8 cellular contexts compared by ENCODE assay signal in the genomic region with DNA sequence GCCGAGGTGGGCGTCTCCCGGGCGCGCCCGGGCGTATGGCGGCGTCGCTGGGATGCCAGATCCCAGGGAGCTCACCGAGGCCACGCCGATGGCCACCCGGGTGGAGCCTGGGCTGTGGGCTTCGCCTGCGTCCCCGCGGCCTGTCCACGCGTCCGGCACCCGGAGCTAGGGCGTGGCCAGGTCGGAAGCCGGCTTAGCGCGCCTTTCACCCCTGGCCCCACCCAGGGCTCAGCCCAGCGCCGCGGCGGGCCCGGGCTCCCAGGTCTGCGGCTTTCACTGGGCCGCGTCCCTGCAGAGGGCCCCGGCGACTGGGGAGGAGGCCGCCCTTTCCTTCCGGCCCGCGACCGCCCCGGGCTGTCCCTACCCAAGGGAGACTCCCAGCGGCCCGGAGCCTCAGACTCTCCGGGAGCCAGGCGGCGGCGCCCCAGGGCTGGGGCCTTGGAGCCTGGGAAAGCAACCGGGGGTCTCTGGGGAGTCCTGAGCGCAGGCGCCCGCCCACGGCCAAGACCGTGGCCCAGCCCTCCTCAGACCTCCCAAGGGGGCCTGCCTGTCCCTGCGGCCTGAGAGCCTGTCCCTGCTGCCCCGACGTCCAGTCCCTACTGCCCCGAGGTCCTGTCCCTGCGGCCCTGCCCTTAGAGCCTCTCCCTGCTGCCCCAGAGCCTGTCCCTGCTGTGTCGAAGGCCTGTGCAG. TPM values are rescaled to one million over a fixed set of nuclear protein-coding genes. Genes with fewer than 3 reads are reported as not detected.
DNase-seq lines count a peak whose midpoint lies in the region; ATAC-seq, FAIRE-seq and TF ChIP-seq lines count a peak whose summit lies in the region.

No MANE protein-coding gene starts in this region.

- H4K20me1 ChIP-seq in GM23248 (ENCODE audit: insufficient read depth) (no peaks in the 10 kb centered on the region), GM12878 (ENCODE audit: control insufficient read depth, insufficient read depth) (no peaks in the 10 kb centered on the region)

- H3K9me2 ChIP-seq in GM23248 (ENCODE audit: insufficient read depth), result no peaks in the 10 kb centered on the region

- H3K36me3 ChIP-seq in GM23248 (ENCODE audit: low read depth) (no peaks in the 10 kb centered on the region), GM12878 (ENCODE audit: control insufficient read depth in 2 of 2, insufficient read depth in 2 of 2, low read length in 1 of 2) (no peaks in the 10 kb centered on the region), uterus (no peaks in the 10 kb centered on the region)

- TF ChIP-seq EP300 in GM12878 (IDR thresholded peaks at IDR 0.05; ENCODE audit: borderline replicate concordance in 1 of 2, control insufficient read depth in 1 of 2, low read depth in 2 of 2, low read length in 2 of 2), result no peak

- 13 to 22% methylated on average over 28 to 52 of the region's 61 CpGs for WGBS in GM23248 (ENCODE audit: low coverage in 1 of 2, low lambda C conversion rate in 2 of 2, missing lambda C conversion rate in 2 of 2), 2 experiments
- 5% methylated on average over 44 of the region's 61 CpGs for WGBS in GM12878 (ENCODE audit: insufficient coverage, insufficient replicate concordance, low lambda C conversion rate, missing lambda C conversion rate)

- no peaks in the 10 kb centered on the region for H3K4me1 ChIP-seq in GM23248 (ENCODE audit: insufficient read depth)
- peaks cover 5% of the 10 kb centered on the region; the same call in 1 of the 2 replicates for H3K4me1 ChIP-seq in GM12878 (ENCODE audit: control insufficient read depth, insufficient read depth, low read length)
- H3K4me1 ChIP-seq in uterus, result peaks cover 0 to 4% of the 10 kb centered on the region in 2 donors

- H3K79me2 ChIP-seq in GM23248 (ENCODE audit: insufficient read depth), result no peaks in the 10 kb centered on the region
- H3K79me2 ChIP-seq in GM12878 (ENCODE audit: control insufficient read depth, insufficient read depth, low read length), result no peaks in the 10 kb centered on the region

- DNase-seq in Daoy (ENCODE audit: low read depth) (peak; percentile 17), GM23248 (peak; percentile 18), GM12878 (ENCODE audit: low read depth, low spot score) (no peak), nephron progenitor cell (no peak), uterus (no peak), pons (ENCODE audit: low spot score) (no peak), NCI-H1417 (lab: John Stamatoyannopoulos, UW) (no peak), Kasumi-1 (lab: John Stamatoyannopoulos, UW) (no peak)

- H3K9me3 ChIP-seq in GM23248 (ENCODE audit: low read depth) (no peaks in the 10 kb centered on the region), GM12878 (replicated peaks; ENCODE audit: control insufficient read depth, insufficient read depth, low read length) (peaks cover 3% of the 10 kb centered on the region; the same call in 2 of the 3 replicates), uterus (no peaks in the 10 kb centered on the region)

- peak overlapping the region; percentile 66 for H3K27ac Mint-ChIP-seq in nephron progenitor cell

- intact Hi-C loops in GM12878 (cut with micrococcal nuclease; ENCODE audit: unreplicated experiment) (loop anchor here (5.0 to 10.0 kb wide), 2 partner anchors 566 to 584 kb away; partner anchors contain the start of gene B3GNT7), uterus (cut with DNase I; ENCODE audit: low total_unique reads) (loop anchor here (5.0 kb wide), 1 partner anchor 159 kb away; no protein-coding TSS in a partner anchor)

- TF ChIP-seq POLR2A in GM12878 (IDR thresholded peaks at IDR 0.05; ENCODE audit: low read depth, low read length) (no peak), uterus (IDR thresholded peaks at IDR 0.05) (no peak)

- no peak overlapping the region for H3K4me3 Mint-ChIP-seq in nephron progenitor cell

- BruUV-seq in GM12878 (replicated peaks; lab: Mats Ljungman, UMichigan), result no TSS peak

- H3K4me2 ChIP-seq in GM23248 (ENCODE audit: unreplicated experiment), result peak overlapping the region; percentile 20
- peak overlapping the region; percentile 85 for H3K4me2 ChIP-seq in GM12878 (ENCODE audit: control insufficient read depth, insufficient read depth)

- no peak for TF ChIP-seq RAD21 in GM12878 (IDR thresholded peaks at IDR 0.05; ENCODE audit: insufficient read depth, low read depth, low read length)

- H3K4me1 Mint-ChIP-seq in nephron progenitor cell, result peaks cover 6% of the 10 kb centered on the region

- RAD21 ChIA-PET in GM12878 (lab: Charles Lee; ENCODE audit: unreplicated experiment), result no interaction called here

- H3K27ac ChIP-seq in GM23248 (no peak overlapping the region), GM12878 (ENCODE audit: control insufficient read depth, insufficient read depth) (no peak overlapping the region), uterus (no peak overlapping the region)

- H3F3A ChIP-seq in GM23248 (ENCODE audit: insufficient read depth), result peaks cover 3% of the 10 kb centered on the region; the same call in 1 of the 2 replicates

- peaks cover 3% of the 10 kb centered on the region for H3K27me3 Mint-ChIP-seq in nephron progenitor cell (ENCODE audit: low read depth, poor library complexity)

- CTCF ChIA-PET in GM12878 (lab: Yijun Ruan, JAX), result interaction anchor here (1.0 to 1.6 kb wide), 3 partner anchors 26 to 160 kb away, joined by 3 read pairs; no protein-coding TSS in a partner anchor

- in situ Hi-C loops in GM23248 (cut with MboI) (no loop called here), GM12878 (cut with MboI) (no loop called here)

- no peak for FAIRE-seq in GM12878 (lab: Jason Lieb, UNC)

- H3K9me3 Mint-ChIP-seq in nephron progenitor cell, result peaks cover 5% of the 10 kb centered on the region

- H3K27me3 ChIP-seq in GM23248 (replicated peaks; ENCODE audit: insufficient read depth), result peaks cover 34% of the 10 kb centered on the region
- H3K27me3 ChIP-seq in GM12878 (replicated peaks in 1 of 2; ENCODE audit: control insufficient read depth in 2 of 2, insufficient read depth in 2 of 2, low read length in 1 of 2), result no peaks in the 10 kb centered on the region; a peak in 1 of 4 replicates
- H3K27me3 ChIP-seq in uterus, result peaks cover 5 to 7% of the 10 kb centered on the region in 2 donors

- ATAC-seq in GM12878, result peak; percentile 78

- H3K9ac ChIP-seq in GM23248, result peak overlapping the region; percentile 11; the same call in 1 of the 2 replicates
- peak overlapping the region; percentile 42; the same call in 1 of the 2 replicates for H3K9ac ChIP-seq in GM12878 (ENCODE audit: control insufficient read depth, insufficient read depth, low read length)

- SMC1A ChIA-PET in GM12878 (lab: Charles Lee; ENCODE audit: uncharacterized antibody, unreplicated experiment), result interaction anchor here (0.7 kb wide), 1 partner anchor 9 kb away, joined by 3 read pairs; no protein-coding TSS in a partner anchor

- peak overlapping the region; percentile 59 for H3K4me3 ChIP-seq in GM23248
- peak overlapping the region; percentile 45 for H3K4me3 ChIP-seq in GM12878
- no peak overlapping the region for H3K4me3 ChIP-seq in uterus

- H2AFZ ChIP-seq in GM23248, result peak overlapping the region; percentile 63
- H2AFZ ChIP-seq in GM12878 (ENCODE audit: control insufficient read depth, low read depth, low read length), result peak overlapping the region; percentile 78

- TF ChIP-seq CTCF in GM12878 (IDR thresholded peaks at IDR 0.05 in 2 of 3, conservative IDR thresholded peaks at IDR 0.05 in 1 of 3; ENCODE audit: control insufficient read depth in 2 of 3, extremely low read depth in 1 of 3, insufficient read depth in 1 of 3, low read depth in 3 of 3, low read length in 3 of 3) (peak in 1 of 3 experiments; percentile 22; a peak in 1 of 6 replicates), nephron progenitor cell (IDR thresholded peaks at IDR 0.05) (no peak), uterus (IDR thresholded peaks at IDR 0.05) (no peak)

- POLR2A ChIA-PET in GM12878 (lab: Charles Lee), result no interaction called here

- no peaks in the 10 kb centered on the region for H3K36me3 Mint-ChIP-seq in nephron progenitor cell (ENCODE audit: low read depth)

TF ChIP-seq in GM12878, 131 proteins besides CTCF, POLR2A, EP300 and RAD21 (continues in another document):
- TF ChIP-seq ZSCAN29 (IDR thresholded peaks at IDR 0.05) (no peak), ZNF622 (IDR thresholded peaks at IDR 0.05) (no peak), BHLHE40 (IDR thresholded peaks at IDR 0.05; ENCODE audit: borderline replicate concordance in 1 of 2, low read depth in 2 of 2, low read length in 1 of 2) (peak in 1 of 2 experiments; percentile 21; a peak in 1 of 4 replicates), HDAC6 (IDR thresholded peaks at IDR 0.05; ENCODE audit: unreplicated experiment) (peak; percentile 39), IKZF1 (conservative IDR thresholded peaks at IDR 0.05) (peak; percentile 52), DPF2 (IDR thresholded peaks at IDR 0.05) (0 out of 2 replicates have a peak, but pooled peaks have one; percentile 34)

RNA-seq across cellular contexts. Expression of gene ITM2C, which starts 36.3 kb away (rescaled TPM):
- total RNA-seq in Daoy (2014; rRNA removed; shearing (Covaris generic)), result 41.8 and 41.9 TPM in 2 replicates
- total RNA-seq in GM23248 (2014; rRNA removed; shearing (Covaris generic)), result 35.0 and 38.9 TPM in 2 replicates
- polyA plus RNA-seq in GM23248 (2016; fragmentation: Nextera tagmentation; extraction: Ambion mirVana), result 47.3 and 51.2 TPM in 2 replicates
- 42.5 and 42.9 TPM in 2 replicates for total RNA-seq in GM12878 (2013; cell fraction: nucleolus; rRNA removed)
- 110 and 131 TPM in 2 replicates for total RNA-seq in GM12878 (2014; rRNA removed)
- 102 and 110 TPM in 2 replicates for total RNA-seq in GM12878 (2014; rRNA removed; fragmentation: Illumina TruSeq; extraction: Trizol)
- 155 and 167 TPM in 2 replicates for total RNA-seq in GM12878 (2021)
- 46.6 TPM for polyA plus RNA-seq in GM12878 (2011; ENCODE audit: low read depth)
- polyA plus RNA-seq in GM12878 (2011; rRNA removed), result 57.5 and 96.3 TPM in 2 replicates
- polyA plus RNA-seq in GM12878 (2011; cell fraction: cytosol; rRNA removed), result 139 and 172 TPM in 2 replicates
- 53.0 and 55.2 TPM in 2 replicates for polyA plus RNA-seq in GM12878 (2011; cell fraction: nucleus; rRNA removed)
- polyA plus RNA-seq in GM12878 (2012), result 79.4 and 173 TPM in 2 replicates
- polyA plus RNA-seq in GM12878 (2014; fragmentation: Illumina TruSeq; extraction: Trizol), result 82.9 and 170 TPM in 2 replicates
- 10 to 100 TPM in 1 of 2 experiments, 1 to 10 TPM in 1; 5.4 to 16.9 TPM for polyA plus RNA-seq in GM12878 (2014; fragmentation: Nextera tagmentation; extraction: Ambion mirVana)
- 185 and 204 TPM in 2 replicates for polyA plus RNA-seq in GM12878 (2014; rRNA removed)
- polyA plus RNA-seq in GM12878 (2016; fragmentation: Nextera tagmentation; extraction: Ambion mirVana), result 100 to 1,000 TPM; 191 to 195 TPM
- polyA minus RNA-seq in GM12878 (2011; rRNA and poly(A)+ RNA removed), result 118 and 121 TPM in 2 replicates
- polyA minus RNA-seq in GM12878 (2011; cell fraction: cytosol; rRNA and poly(A)+ RNA removed), result 26.1 and 33.1 TPM in 2 replicates
- 5.1 and 9.5 TPM in 2 replicates for polyA minus RNA-seq in GM12878 (2011; cell fraction: nucleus; rRNA and poly(A)+ RNA removed)
- total RNA-seq in uterus, result 100 to 1,000 TPM in 1 of 4 donors, 10 to 100 TPM in 3; 33.8 to 301 (median 67.6) TPM

Comparison
In these comparisons a context has a peak if more than half of its experiments do, and no peak if none do; other contexts are left out.
1. DNase-seq: peak in Daoy (single experiment) and GM23248 (single experiment); none in GM12878 (single experiment), nephron progenitor cell (single experiment), uterus (0 of 2), pons (single experiment), NCI-H1417 (0 of 3) and Kasumi-1 (0 of 2).
2. H3K4me3 ChIP-seq: peak in GM23248 (single experiment) and GM12878 (single experiment); none in uterus (0 of 2).